ENCODE assay signal across 14 cellular contexts in the genomic region with DNA sequence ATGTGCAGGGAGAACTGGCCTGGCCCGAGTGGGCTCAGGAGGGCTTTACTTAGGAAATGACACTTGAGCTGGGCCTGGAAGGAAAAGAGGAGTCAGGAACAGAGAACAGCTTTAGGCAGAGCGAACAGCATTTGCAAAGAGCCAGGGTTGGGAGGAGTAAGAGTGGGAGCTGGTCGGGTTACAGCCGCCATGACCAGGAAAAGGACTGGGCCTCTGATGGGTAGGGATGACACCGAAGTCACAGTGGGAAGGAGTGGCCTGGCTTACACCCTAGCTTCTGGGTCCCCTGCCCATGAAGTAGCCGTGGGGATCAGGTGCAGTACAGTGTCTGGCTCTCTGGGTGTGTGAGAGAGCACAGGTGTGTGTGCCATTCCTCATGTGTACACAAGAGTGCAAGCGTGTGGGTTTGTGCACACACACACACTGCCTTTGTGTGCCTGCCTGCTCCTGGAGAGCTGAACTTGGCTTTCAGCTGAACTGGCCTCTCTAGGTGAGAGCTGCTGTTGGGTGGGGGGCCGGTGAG. TPM values are rescaled to one million over a fixed set of nuclear protein-coding genes. Genes with fewer than 3 reads are reported as not detected.
DNase-seq lines count a peak whose midpoint lies in the region; ATAC-seq and TF ChIP-seq lines count a peak whose summit lies in the region.
"Had no signal": no experiment of that assay in that cellular context is flagged by ENCODE, and none has a peak within 500 bp of the region (broad histone marks: within the 10 kb centered on the region; RNA-seq: fewer than 3 reads in every experiment).

No MANE protein-coding gene starts in this region.

- no peaks in the 10 kb centered on the region for H3K4me1 Mint-ChIP-seq in effector memory CD8-positive, alpha-beta T cell (ENCODE audit: low read depth in 2 of 2)

- H3K36me3 Mint-ChIP-seq in effector memory CD8-positive, alpha-beta T cell (ENCODE audit: insufficient read depth): peaks cover 18% of the 10 kb centered on the region

- H3K14ac ChIP-seq in neuronal stem cell (ENCODE audit: low read length): no peak overlapping the region

- no peaks in the 10 kb centered on the region for H3K9me3 ChIP-seq in left ventricle myocardium inferior (replicated peaks)
- no peaks in the 10 kb centered on the region for H3K9me3 ChIP-seq in neuronal stem cell (replicated peaks in 1 of 2; ENCODE audit: control insufficient read depth in 2 of 2, insufficient read depth in 1 of 2, low read depth in 1 of 2, low read length in 2 of 2)
- H3K9me3 ChIP-seq in uterus: no peaks in the 10 kb centered on the region

- H2BK15ac ChIP-seq in neuronal stem cell (ENCODE audit: low read length): no peak overlapping the region

- H4K8ac ChIP-seq in neuronal stem cell (ENCODE audit: low read depth, low read length): no peak overlapping the region

- no peak for ATAC-seq in Right ventricle myocardium superior (ENCODE audit: poor library complexity)
- no peak for ATAC-seq in effector memory CD8-positive, alpha-beta T cell (replicated peaks)
- no peak for ATAC-seq in GM21526 (IDR thresholded peaks at IDR 0.05; ENCODE audit: low FRiP score, unreplicated experiment)

- peak overlapping the region; percentile 1 to 12 for H3K27ac Mint-ChIP-seq in effector memory CD8-positive, alpha-beta T cell

- no peak overlapping the region for H2AFZ ChIP-seq in neuronal stem cell (ENCODE audit: low read length)

- H3K4me1 ChIP-seq in left ventricle myocardium inferior (peaks cover 17% of the 10 kb centered on the region), neuronal stem cell (ENCODE audit: control insufficient read depth in 2 of 2, insufficient read depth in 1 of 2, low read depth in 1 of 2, low read length in 2 of 2) (peaks cover 0 to 17% of the 10 kb centered on the region in 2 donors), uterus (peaks cover 19 to 24% of the 10 kb centered on the region in 2 donors)

- peak overlapping the region; percentile 61 for H3K18ac ChIP-seq in neuronal stem cell (ENCODE audit: low read length)

- H3K9me3 Mint-ChIP-seq in effector memory CD8-positive, alpha-beta T cell: no peaks in the 10 kb centered on the region

- H2BK5ac ChIP-seq in neuronal stem cell (ENCODE audit: low read length): no peak overlapping the region

- H4K91ac ChIP-seq in neuronal stem cell (ENCODE audit: low read depth, low read length, poor library complexity): no peak overlapping the region

- H3K9ac ChIP-seq in neuronal stem cell (ENCODE audit: low read depth, low read length, poor library complexity): peak overlapping the region; percentile 18

- no peak overlapping the region for H3K4me3 ChIP-seq in left ventricle myocardium inferior
- no peak overlapping the region for H3K4me3 ChIP-seq in neuronal stem cell (ENCODE audit: low read length in 2 of 2)
- H3K4me3 ChIP-seq in uterus: no peak overlapping the region

- no peak overlapping the region for H3K4me2 ChIP-seq in neuronal stem cell (ENCODE audit: insufficient read depth, low read length, poor library complexity, severe bottlenecking)

- H3K27ac ChIP-seq in left ventricle myocardium inferior (replicated peaks) (peak overlapping the region; percentile 55), neuronal stem cell (replicated peaks; ENCODE audit: low read length) (no peak overlapping the region), uterus (peak overlapping the region; percentile 88 to 96)
- H3K27ac ChIP-seq: VCaP had no signal

- no peak overlapping the region for H2AK5ac ChIP-seq in neuronal stem cell (ENCODE audit: low read depth, low read length)

- no peak for DNase-seq in left ventricle myocardium inferior
- DNase-seq in Right ventricle myocardium superior: no peak
- no peak for DNase-seq in effector memory CD8-positive, alpha-beta T cell
- no peak for DNase-seq in neuronal stem cell (ENCODE audit: low spot score)
- DNase-seq in uterus: no peak
- DNase-seq in NCI-H2081 treated with DMSO at 0.1 percent for 48 hours (lab: John Stamatoyannopoulos, UW): no peak
- no peak for DNase-seq in ureter (ENCODE audit: low spot score)
- DNase-seq: DMS79, midbrain, NCI-H1092 treated with DMSO at 0.1 percent for 48 hours, NCI-H524, SHP77 treated with DMSO at 0.1 percent for 48 hours had no signal

- H3K79me1 ChIP-seq in neuronal stem cell (ENCODE audit: low read depth, low read length): peaks cover 4% of the 10 kb centered on the region

- TF ChIP-seq POLR2A in uterus (IDR thresholded peaks at IDR 0.05): no peak

- WGBS in neuronal stem cell (ENCODE audit: extremely low coverage in 2 of 2, insufficient read length in 2 of 2, insufficient replicate concordance in 1 of 2), 2 donors: no CpG with 5 or more reads among the region's 8 CpGs

- H3K27me3 ChIP-seq in left ventricle myocardium inferior (ENCODE audit: low read depth) (no peaks in the 10 kb centered on the region), neuronal stem cell (ENCODE audit: control insufficient read depth in 3 of 3, insufficient read depth in 3 of 3, low read depth in 1 of 3, low read length in 3 of 3) (no peaks in the 10 kb centered on the region), uterus (no peaks in the 10 kb centered on the region)

- H3K23ac ChIP-seq in neuronal stem cell (ENCODE audit: low read depth, low read length, poor library complexity): no peak overlapping the region

- H3K4ac ChIP-seq in neuronal stem cell (ENCODE audit: low read length): no peak overlapping the region

- H3K36me3 ChIP-seq in left ventricle myocardium inferior (peaks cover 51% of the 10 kb centered on the region), neuronal stem cell (replicated peaks in 1 of 2; ENCODE audit: control insufficient read depth in 2 of 2, insufficient read depth in 2 of 2, low read length in 2 of 2) (peaks cover 8 to 46% of the 10 kb centered on the region in 2 donors), uterus (no peaks in the 10 kb centered on the region)

- intact Hi-C loops in left ventricle myocardium inferior (cut with micrococcal nuclease) (no loop called here), Right ventricle myocardium superior (cut with DNase I) (no loop called here), uterus (cut with DNase I; ENCODE audit: low total_unique reads) (no loop called here)

- no peak overlapping the region for H3K4me3 Mint-ChIP-seq in effector memory CD8-positive, alpha-beta T cell

- H2BK120ac ChIP-seq in neuronal stem cell (ENCODE audit: low read depth, low read length): no peak overlapping the region

- no peak overlapping the region for H2BK12ac ChIP-seq in neuronal stem cell (ENCODE audit: low read length)

- TF ChIP-seq CTCF in left ventricle myocardium inferior (IDR thresholded peaks at IDR 0.05; ENCODE audit: borderline replicate concordance) (no peak), uterus (IDR thresholded peaks at IDR 0.05) (no peak)

- no peaks in the 10 kb centered on the region for H3K27me3 Mint-ChIP-seq in effector memory CD8-positive, alpha-beta T cell

RNA-seq across cellular contexts. Expression of a gene that starts 31.6 kb away (rescaled TPM):
- 9.2 TPM for total RNA-seq in left ventricle myocardium inferior
- 8.4 TPM for total RNA-seq in Right ventricle myocardium superior
- 5.4 TPM for polyA plus RNA-seq in neuronal stem cell (2013, experiment 1 of 2)
- 4.4 TPM for polyA plus RNA-seq in neuronal stem cell (2013, experiment 2 of 2)
- 10 to 100 TPM in 3 of 4 donors, 1 to 10 TPM in 1; 3.3 to 38.8 (median 32.3) TPM for total RNA-seq in uterus
- total RNA-seq in ureter: 29.5 TPM

RNA-seq across cellular contexts. Expression of a gene that starts 31.7 kb away (rescaled TPM):
- total RNA-seq in left ventricle myocardium inferior (22.0 TPM), Right ventricle myocardium superior (22.5 TPM), uterus (10 to 100 TPM; 17.9 to 31.1 (median 22.5) TPM), ureter (49.5 TPM)
- 7.3 TPM for polyA plus RNA-seq in neuronal stem cell (2013, experiment 1 of 2)
- polyA plus RNA-seq in neuronal stem cell (2013, experiment 2 of 2): 8.3 TPM
